26 cellular contexts compared by ENCODE assay signal in the genomic region with DNA sequence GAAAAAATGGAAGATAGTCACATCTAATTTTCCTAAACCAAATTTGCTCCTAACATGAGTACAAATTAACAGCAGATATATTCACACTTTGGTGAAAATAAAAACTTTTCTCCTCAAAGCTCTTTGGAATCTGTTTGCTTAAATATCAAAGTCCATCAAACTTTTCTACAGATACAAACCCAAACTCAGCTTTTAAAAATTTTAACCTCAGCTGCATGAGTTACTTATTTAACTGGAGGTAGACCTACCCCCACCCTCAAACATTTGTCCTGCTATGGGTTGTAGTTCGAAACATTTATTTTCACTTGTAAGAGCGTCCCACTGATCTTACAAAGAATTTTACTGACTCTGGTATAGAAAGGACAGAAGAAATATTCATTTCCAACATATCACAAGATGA. TPM values are rescaled to one million over a fixed set of nuclear protein-coding genes. Genes with fewer than 3 reads are reported as not detected.
"Had no signal": no experiment of that assay in that cellular context is flagged by ENCODE, and none has a peak within 500 bp of the region (broad histone marks: within the 10 kb centered on the region; RNA-seq: fewer than 3 reads in every experiment).

No MANE protein-coding gene starts in this region.

- DNase-seq: colonic mucosa; cortex of kidney; effector CD8-positive, alpha-beta T cell; effector memory CD8-positive, alpha-beta T cell; endodermal cell; erythroblast; esophagus squamous epithelium; foreskin fibroblast; foreskin melanocyte; gastrocnemius medialis; glutamatergic neuron; heart right ventricle; hippocampal formation; immature natural killer cell; islet precursor cell; left cardiac atrium; left ventricle myocardium inferior; lower lobe of right lung; mesenchymal stem cell; mucosa of descending colon; naive B cell had no signal

- FAIRE-seq: endometrium had no signal

- ATAC-seq: effector memory CD8-positive, alpha-beta T cell; esophagus mucosa; gastrocnemius medialis; heart right ventricle; left cardiac atrium; lower lobe of right lung; mucosa of descending colon had no signal

- H3K27me3 ChIP-seq: colonic mucosa, gastrocnemius medialis, heart right ventricle had no signal

- H3K27ac ChIP-seq: colonic mucosa, epithelial cell of prostate, esophagus squamous epithelium, gastrocnemius medialis, heart right ventricle, left ventricle myocardium inferior, lower lobe of right lung had no signal

- H3K4me3 ChIP-seq: colonic mucosa, esophagus squamous epithelium, gastrocnemius medialis, heart right ventricle, left ventricle myocardium inferior, lower lobe of right lung, mucosa of descending colon had no signal

- H3K36me3 ChIP-seq: colonic mucosa, esophagus squamous epithelium, gastrocnemius medialis, heart right ventricle, left ventricle myocardium inferior, lower lobe of right lung had no signal

- H3K4me1 ChIP-seq: colonic mucosa, esophagus squamous epithelium, gastrocnemius medialis, heart right ventricle, left ventricle myocardium inferior, lower lobe of right lung had no signal

- H3K9me3 ChIP-seq: colonic mucosa, esophagus squamous epithelium, gastrocnemius medialis, left ventricle myocardium inferior, lower lobe of right lung, mucosa of descending colon had no signal

RNA-seq across cellular contexts. Expression of a gene that starts 55.6 kb away (rescaled TPM):
- total RNA-seq: dermis microvascular lymphatic vessel endothelial cell, left ventricle myocardium inferior, lower lobe of right lung, lung microvascular endothelial cell had no signal
- polyA plus RNA-seq: immature natural killer cell had no signal
